8 cellular contexts compared by ENCODE assay signal in genomic region chr3:184260571-184261269, GRCh38. TPM values are rescaled to one million over a fixed set of nuclear protein-coding genes. Genes with fewer than 3 reads are reported as not detected.
A peak's percentile ranks its signal among the peaks of the same experiment; 100 is the strongest.
DNase-seq lines count a peak whose midpoint lies in the region; ATAC-seq and TF ChIP-seq lines count a peak whose summit lies in the region.

No MANE protein-coding gene starts in this region.

- H3K4me3 ChIP-seq in iPS-11a (ENCODE audit: low read depth, low read length) (peak overlapping the region; percentile 67), testis (peak overlapping the region; percentile 26)

- H3K9me3 Mint-ChIP-seq in activated B cell treated with CpG ODN at 0.5 μM for 24 hours = no peaks in the 10 kb centered on the region

- peaks cover 25% of the 10 kb centered on the region for H3K4me1 ChIP-seq in testis

- intact Hi-C loops in activated B cell treated with CpG ODN at 0.5 μM for 24 hours (cut with micrococcal nuclease) (loop anchor here (1.0 to 5.0 kb wide), 3 partner anchors 10 to 38 kb away; partner anchors contain the start of genes PSMD2 and VWA5B2), testis (cut with DNase I; ENCODE audit: low total_unique reads) (no loop called here)

- no peak for TF ChIP-seq POLR2A in testis (IDR thresholded peaks at IDR 0.05)

- no peaks in the 10 kb centered on the region for H3K27me3 ChIP-seq in testis

- H3K27ac Mint-ChIP-seq in activated B cell treated with CpG ODN at 0.5 μM for 24 hours = no peak overlapping the region

- H3K4me1 Mint-ChIP-seq in activated B cell treated with CpG ODN at 0.5 μM for 24 hours = peaks cover 28% of the 10 kb centered on the region

- H3K27ac ChIP-seq in testis = no peak overlapping the region

- H3K36me3 Mint-ChIP-seq in activated B cell treated with CpG ODN at 0.5 μM for 24 hours (ENCODE audit: low read depth) = no peaks in the 10 kb centered on the region

- POLR2A ChIA-PET in activated B cell treated with CpG ODN at 0.5 μM for 24 hours (lab: Charles Lee) = interaction anchor here (0.6 to 1.2 kb wide), 2 partner anchors 11 to 1145 kb away, joined by 4 to 9 read pairs; partner anchors contain the start of gene EEF1AKMT4

- H3K9me3 ChIP-seq in testis = no peaks in the 10 kb centered on the region

- no peak for ATAC-seq in activated B cell treated with CpG ODN at 0.5 μM for 24 hours (ENCODE audit: low read depth)
- no peak for ATAC-seq in HG02938 (IDR thresholded peaks at IDR 0.05; ENCODE audit: unreplicated experiment)

- no peaks in the 10 kb centered on the region for H3K36me3 ChIP-seq in testis (ENCODE audit: low read depth, missing control alignments)

- peaks cover 47% of the 10 kb centered on the region for H3K27me3 Mint-ChIP-seq in activated B cell treated with CpG ODN at 0.5 μM for 24 hours

- 0 to 1% methylated on average over 18 to 55 of the region's 55 CpGs for WGBS in testis, 2 donors

- CTCF ChIA-PET in activated B cell treated with CpG ODN at 0.5 μM for 24 hours (lab: Charles Lee) = interaction anchor here (1.1 to 2.4 kb wide), 2 partner anchors 11 to 33 kb away, joined by 3 to 8 read pairs; partner anchors contain the start of gene EEF1AKMT4

- H3K4me3 Mint-ChIP-seq in activated B cell treated with CpG ODN at 0.5 μM for 24 hours = peak overlapping the region; percentile 79

- TF ChIP-seq CTCF in activated B cell treated with CpG ODN at 0.5 μM for 24 hours (IDR thresholded peaks at IDR 0.05) (no peak), testis (IDR thresholded peaks at IDR 0.05) (no peak)

- peak; percentile 24 for DNase-seq in stimulated activated CD4-positive, alpha-beta T cell treated with anti-CD3 and anti-CD28 coated beads, Interleukin-15, amount 100 ng/mL, for 24 hours
- DNase-seq in stimulated activated CD4-positive, alpha-beta T cell treated with anti-CD3 and anti-CD28 coated beads, Interleukin-1b, Interleukin-23, amount 100 ng/mL, for 48 hours = no peak
- DNase-seq in activated B cell treated with CpG ODN at 0.5 μM for 24 hours (no peak), testis (no peak), DMS153 (lab: John Stamatoyannopoulos, UW) (no peak), Kasumi-1 (lab: John Stamatoyannopoulos, UW) (no peak)

RNA-seq across cellular contexts. Expression of gene CAMK2N2, which starts 0.6 kb away (rescaled TPM):
- total RNA-seq in activated B cell treated with CpG ODN at 0.5 μM for 24 hours (not detected in 2 replicates), testis (under 1 TPM in 1 of 2 donors, not detected in 1; 0.24 TPM)
- polyA plus RNA-seq in testis (ENCODE audit: insufficient read depth, low read depth, low replicate concordance) = 0.40 TPM

RNA-seq across cellular contexts. Expression of gene EEF1AKMT4, which starts 11.2 kb away (rescaled TPM):
- 1.9 and 2.9 TPM in 2 replicates for total RNA-seq in activated B cell treated with CpG ODN at 0.5 μM for 24 hours
- 10 to 100 TPM; 10.2 to 15.0 TPM for total RNA-seq in testis
- polyA plus RNA-seq in testis (ENCODE audit: insufficient read depth, low read depth, low replicate concordance) = 16.9 TPM

RNA-seq across cellular contexts. Expression of gene ALG3, which starts 12.0 kb away (rescaled TPM):
- total RNA-seq in activated B cell treated with CpG ODN at 0.5 μM for 24 hours (33.8 and 34.0 TPM in 2 replicates), testis (10 to 100 TPM; 79.4 to 91.7 TPM)
- polyA plus RNA-seq in testis (ENCODE audit: insufficient read depth, low read depth, low replicate concordance) = 58.7 TPM

RNA-seq across cellular contexts. Expression of gene ECE2, which starts 15.1 kb away (rescaled TPM):
- total RNA-seq in activated B cell treated with CpG ODN at 0.5 μM for 24 hours (not detected in 2 replicates), testis (1 to 10 TPM; 1.4 TPM)
- 1.1 TPM for polyA plus RNA-seq in testis (ENCODE audit: insufficient read depth, low read depth, low replicate concordance)

RNA-seq across cellular contexts. Expression of gene VWA5B2, which starts 31.3 kb away (rescaled TPM):
- total RNA-seq in activated B cell treated with CpG ODN at 0.5 μM for 24 hours = 0.42 and 0.76 TPM in 2 replicates
- 10 to 100 TPM; 13.8 to 17.6 TPM for total RNA-seq in testis
- polyA plus RNA-seq in testis (ENCODE audit: insufficient read depth, low read depth, low replicate concordance) = 2.5 TPM
